6 cellular contexts compared by ENCODE assay signal in genomic region chr9:21334603-21334968, GRCh38. TPM values are rescaled to one million over a fixed set of nuclear protein-coding genes. Genes with fewer than 3 reads are reported as not detected.
DNase-seq lines count a peak whose midpoint lies in the region; TF ChIP-seq lines count a peak whose summit lies in the region.

No MANE protein-coding gene starts in this region.

- H3K4me1 ChIP-seq in iPS-18a (ENCODE audit: control insufficient read depth, low read depth, low read length): peaks cover 16% of the 10 kb centered on the region

- H3K4me3 ChIP-seq in SK-N-MC (peak overlapping the region; percentile 96), iPS-18a (ENCODE audit: low read length) (peak overlapping the region; percentile 99)

- peak overlapping the region; percentile 100 for H3K9ac ChIP-seq in SK-N-MC (ENCODE audit: insufficient read length)
- peak overlapping the region; percentile 98 for H3K9ac ChIP-seq in iPS-18a (ENCODE audit: low read length)

- H3K36me3 Mint-ChIP-seq in activated CD4-positive, alpha-beta T cell treated with anti-CD3 and anti-CD28 coated beads, Interleukin-2, amount 10 ng/mL, durations not matched to agents 7 days and 5 days (ENCODE audit: low read depth): peaks cover 39% of the 10 kb centered on the region

- H3K36me3 ChIP-seq in SK-N-MC (ENCODE audit: insufficient read depth, low read length) (peaks cover 38% of the 10 kb centered on the region), iPS-18a (ENCODE audit: control insufficient read depth, low read depth, low read length) (peaks cover 5% of the 10 kb centered on the region)

- H3K27me3 ChIP-seq in iPS-18a (ENCODE audit: control insufficient read depth, insufficient read depth, low read length): no peaks in the 10 kb centered on the region

- peaks cover 12% of the 10 kb centered on the region for H3K27me3 Mint-ChIP-seq in activated CD4-positive, alpha-beta T cell treated with anti-CD3 and anti-CD28 coated beads, Interleukin-2, amount 10 ng/mL, durations not matched to agents 7 days and 5 days

- H3K9me3 Mint-ChIP-seq in activated CD4-positive, alpha-beta T cell treated with anti-CD3 and anti-CD28 coated beads, Interleukin-2, amount 10 ng/mL, durations not matched to agents 7 days and 5 days: peaks cover 2% of the 10 kb centered on the region

- peaks cover 52% of the 10 kb centered on the region for H3K4me1 Mint-ChIP-seq in activated CD4-positive, alpha-beta T cell treated with anti-CD3 and anti-CD28 coated beads, Interleukin-2, amount 10 ng/mL, durations not matched to agents 7 days and 5 days

- peak; percentile 31 for DNase-seq in activated CD4-positive, alpha-beta T cell treated with anti-CD3 and anti-CD28 coated beads, Interleukin-2, amount 10 ng/mL, durations not matched to agents 7 days and 5 days
- DNase-seq in activated CD4-positive, alpha-beta T cell treated with anti-CD3 and anti-CD28 coated beads, Interleukin-2, amount 50 U/mL, for 1 hour: no peak
- DNase-seq in SK-N-MC (ENCODE audit: low read depth, low spot score) (no peak), SKM-1 (lab: John Stamatoyannopoulos, UW; ENCODE audit: unreplicated experiment) (no peak), GM10248 (ENCODE audit: extremely low spot score) (no peak)

- peak overlapping the region; percentile 96 for H3K27ac Mint-ChIP-seq in activated CD4-positive, alpha-beta T cell treated with anti-CD3 and anti-CD28 coated beads, Interleukin-2, amount 10 ng/mL, durations not matched to agents 7 days and 5 days

- H3K27ac ChIP-seq in SK-N-MC (peak overlapping the region; percentile 84), iPS-18a (ENCODE audit: low read length) (peak overlapping the region; percentile 78)

- TF ChIP-seq CTCF in GM10248 (IDR thresholded peaks at IDR 0.05; ENCODE audit: control extremely low read depth, extremely low read depth, low read depth, missing control alignments): no peak

- CTCF ChIA-PET in activated CD4-positive, alpha-beta T cell treated with anti-CD3 and anti-CD28 coated beads, Interleukin-2, amount 10 ng/mL, durations not matched to agents 7 days and 5 days (lab: Charles Lee): interaction anchor here (0.8 to 2.0 kb wide), 4 partner anchors 8 to 225 kb away, joined by 3 to 10 read pairs (median 5); no protein-coding TSS in a partner anchor
- CTCF ChIA-PET in GM10248 (lab: Yijun Ruan, JAX): interaction anchor here (1.0 to 3.2 kb wide), 11 partner anchors 8 to 100 kb away, joined by 3 to 27 read pairs (median 5); no protein-coding TSS in a partner anchor

- POLR2A ChIA-PET in activated CD4-positive, alpha-beta T cell treated with anti-CD3 and anti-CD28 coated beads, Interleukin-2, amount 10 ng/mL, durations not matched to agents 7 days and 5 days (lab: Charles Lee): no interaction called here
- POLR2A ChIA-PET in GM10248 (lab: Yijun Ruan, JAX): no interaction called here

- H3K4me3 Mint-ChIP-seq in activated CD4-positive, alpha-beta T cell treated with anti-CD3 and anti-CD28 coated beads, Interleukin-2, amount 10 ng/mL, durations not matched to agents 7 days and 5 days: peak overlapping the region; percentile 91

- no peaks in the 10 kb centered on the region; the same call in 1 of the 2 replicates for H3K9me3 ChIP-seq in SK-N-MC (ENCODE audit: low read depth, low read length)
- H3K9me3 ChIP-seq in iPS-18a (ENCODE audit: control insufficient read depth, low read depth, low read length): no peaks in the 10 kb centered on the region

RNA-seq across cellular contexts. Expression of gene KLHL9, which starts 0.6 kb away (rescaled TPM):
- 10 to 100 TPM; 20.9 to 21.8 TPM for total RNA-seq in activated CD4-positive, alpha-beta T cell treated with anti-CD3 and anti-CD28 coated beads, Interleukin-2, amount 10 ng/mL, durations not matched to agents 7 days and 5 days

RNA-seq across cellular contexts. Expression of gene IFNA6, which starts 16.1 kb away (rescaled TPM):
- total RNA-seq in activated CD4-positive, alpha-beta T cell treated with anti-CD3 and anti-CD28 coated beads, Interleukin-2, amount 10 ng/mL, durations not matched to agents 7 days and 5 days: not detected

RNA-seq across cellular contexts. Expression of gene IFNA5, which starts 29.5 kb away (rescaled TPM):
- not detected for total RNA-seq in activated CD4-positive, alpha-beta T cell treated with anti-CD3 and anti-CD28 coated beads, Interleukin-2, amount 10 ng/mL, durations not matched to agents 7 days and 5 days

RNA-seq across cellular contexts. Expression of gene IFNA13, which starts 33.3 kb away (rescaled TPM):
- not detected for total RNA-seq in activated CD4-positive, alpha-beta T cell treated with anti-CD3 and anti-CD28 coated beads, Interleukin-2, amount 10 ng/mL, durations not matched to agents 7 days and 5 days

RNA-seq across cellular contexts. Expression of gene IFNA2, which starts 50.6 kb away (rescaled TPM):
- total RNA-seq in activated CD4-positive, alpha-beta T cell treated with anti-CD3 and anti-CD28 coated beads, Interleukin-2, amount 10 ng/mL, durations not matched to agents 7 days and 5 days: not detected
